8 cellular contexts compared by ENCODE assay signal in the genomic region with DNA sequence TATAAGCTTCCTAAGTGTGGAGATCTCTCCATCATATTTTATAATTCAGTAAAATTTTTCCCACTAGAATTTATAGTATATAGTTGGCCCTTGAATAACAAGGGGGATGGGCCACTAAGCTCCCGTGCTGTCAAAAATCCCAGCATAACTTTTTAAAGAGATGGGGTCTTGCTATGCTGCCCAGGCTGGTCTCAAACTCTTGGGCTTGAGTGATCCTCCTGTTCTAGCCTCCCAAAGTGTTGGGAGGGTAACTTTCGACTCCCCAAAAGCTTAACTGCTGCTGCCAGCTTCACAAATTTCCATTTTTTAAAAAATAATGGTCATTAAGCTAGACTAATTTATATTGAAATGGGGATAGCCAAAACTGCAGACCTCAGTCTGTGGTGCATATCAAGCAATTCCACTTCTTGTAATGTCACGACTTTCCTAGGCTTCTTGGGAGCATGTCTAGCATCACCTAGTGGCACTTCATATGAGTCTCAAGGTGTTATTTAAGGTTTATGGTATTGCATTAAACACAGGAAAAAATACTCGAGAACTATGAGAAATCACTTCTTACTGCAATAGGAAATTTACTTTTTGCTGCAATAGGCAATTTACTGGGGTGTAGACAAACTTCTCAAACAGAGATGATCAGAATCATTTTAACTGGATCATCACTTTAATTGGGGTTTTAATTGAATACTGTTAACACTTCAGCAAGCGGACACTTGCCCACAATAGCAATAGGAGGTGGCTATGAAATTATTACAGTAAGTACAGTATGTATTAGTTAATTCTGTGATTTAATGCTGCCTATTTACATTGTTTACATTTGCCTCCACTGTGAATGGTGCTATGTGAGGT. TPM values are rescaled to one million over a fixed set of nuclear protein-coding genes. Genes with fewer than 3 reads are reported as not detected.
A peak's percentile ranks its signal among the peaks of the same experiment; 100 is the strongest.
DNase-seq lines count a peak whose midpoint lies in the region; ATAC-seq, FAIRE-seq and TF ChIP-seq lines count a peak whose summit lies in the region.

No MANE protein-coding gene starts in this region.

- 82% methylated on average over 5 of the region's 5 CpGs for WGBS in K562 (ENCODE audit: insufficient coverage, low coverage, missing lambda C conversion rate)
- WGBS in aorta, 2 donors: 70 to 72% methylated on average over 5 of the region's 5 CpGs

- ATAC-seq in K562 (peak; percentile 72), aorta (ENCODE audit: low FRiP score) (no peak)

- H3K79me2 ChIP-seq in K562 (ENCODE audit: control insufficient read depth, insufficient read depth, low read length) (no peaks in the 10 kb centered on the region), neural cell (replicated peaks; ENCODE audit: insufficient read depth, low read length) (no peaks in the 10 kb centered on the region)

- TF ChIP-seq POLR2A in K562 (conservative IDR thresholded peaks at IDR 0.05): no peak

- TF ChIP-seq CTCF in K562 (IDR thresholded peaks at IDR 0.05 in 2 of 3, conservative IDR thresholded peaks at IDR 0.05 in 1 of 3; ENCODE audit: insufficient read depth in 2 of 3, low read depth in 1 of 3, low read length in 3 of 3) (peak; percentile 38 to 70 (median 58); a peak in 5 of 6 replicates), neural cell (IDR thresholded peaks at IDR 0.05; ENCODE audit: poor library complexity, severe bottlenecking) (peak; percentile 82)

- intact Hi-C loops in K562 (cut with micrococcal nuclease): loop anchor here (1.0 kb wide), 1 partner anchor 195 kb away; no protein-coding TSS in a partner anchor
- intact Hi-C loops in aorta (cut with DNase I): loop anchor here (2.0 to 5.0 kb wide), 3 partner anchors 32 to 196 kb away; no protein-coding TSS in a partner anchor

- no peaks in the 10 kb centered on the region for H3K9me2 ChIP-seq in neural cell (ENCODE audit: insufficient read depth, low read length)

- TF ChIP-seq EP300 in K562 (IDR thresholded peaks at IDR 0.05; ENCODE audit: low read length) (no peak), neural cell (conservative IDR thresholded peaks at IDR 0.05; ENCODE audit: poor library complexity, severe bottlenecking) (no peak)

- no peaks in the 10 kb centered on the region for H3K9me1 ChIP-seq in K562 (ENCODE audit: control insufficient read depth, insufficient read depth, low read length)

- no peaks in the 10 kb centered on the region for H4K20me1 ChIP-seq in K562 (replicated peaks; ENCODE audit: control insufficient read depth, insufficient read depth, low read length)
- H4K20me1 ChIP-seq in neural cell (ENCODE audit: insufficient read depth): no peaks in the 10 kb centered on the region

- FAIRE-seq in K562 (lab: Jason Lieb, UNC): peak; percentile 46

- H3K9me3 ChIP-seq in K562 (replicated peaks; ENCODE audit: control insufficient read depth, insufficient read depth, low read depth, low read length) (no peaks in the 10 kb centered on the region), neural cell (ENCODE audit: low read length) (no peaks in the 10 kb centered on the region), aorta (ENCODE audit: control insufficient read depth, low read length) (no peaks in the 10 kb centered on the region)

- H3K9ac ChIP-seq in K562 (ENCODE audit: insufficient read depth in 1 of 2, low read depth in 2 of 2, low read length in 2 of 2) (no peak overlapping the region), neural cell (ENCODE audit: low read length) (no peak overlapping the region)

- CTCF ChIA-PET in K562 (lab: Yijun Ruan, JAX; ENCODE audit: low intra/inter-chr PET ratio): interaction anchor here (0.5 to 2.3 kb wide), 3 partner anchors 13 to 195 kb away, joined by 3 to 20 read pairs (median 4); no protein-coding TSS in a partner anchor

- no peak overlapping the region for H3K4me3 ChIP-seq in K562
- H3K4me3 ChIP-seq in neural cell (ENCODE audit: low read length): no peak overlapping the region
- no peak overlapping the region for H3K4me3 ChIP-seq in aorta (ENCODE audit: low read length in 2 of 2)

- H3K4me1 ChIP-seq in K562 (replicated peaks in 1 of 2; ENCODE audit: control insufficient read depth in 2 of 2, insufficient read depth in 2 of 2, low read length in 2 of 2): peaks cover 0 to under 1% of the 10 kb centered on the region in 2 experiments; a peak in 1 of 5 replicates
- no peaks in the 10 kb centered on the region for H3K4me1 ChIP-seq in aorta (ENCODE audit: control insufficient read depth in 1 of 2, insufficient read depth in 2 of 2, low read length in 2 of 2)

- BruUV-seq in K562 (replicated peaks; lab: Mats Ljungman, UMichigan): no TSS peak

- H3K4me2 ChIP-seq in K562 (ENCODE audit: insufficient read depth, low read length): no peak overlapping the region
- no peak overlapping the region for H3K4me2 ChIP-seq in neural cell (ENCODE audit: low read length)

- H3K36me3 ChIP-seq in K562 (ENCODE audit: control insufficient read depth, insufficient read depth, low read length): peaks cover 77% of the 10 kb centered on the region
- H3K36me3 ChIP-seq in neural cell (ENCODE audit: insufficient read depth, low read length): no peaks in the 10 kb centered on the region
- peaks cover 0 to 4% of the 10 kb centered on the region in 2 donors for H3K36me3 ChIP-seq in aorta (ENCODE audit: control insufficient read depth in 1 of 2, insufficient read depth in 2 of 2, low read length in 1 of 2)

- no peaks in the 10 kb centered on the region for H3K27me3 ChIP-seq in K562 (ENCODE audit: control insufficient read depth in 2 of 2, insufficient read depth in 2 of 2, low read length in 2 of 2)
- no peaks in the 10 kb centered on the region for H3K27me3 ChIP-seq in neural cell (ENCODE audit: insufficient read depth, low read depth, low read length)
- no peaks in the 10 kb centered on the region for H3K27me3 ChIP-seq in aorta (ENCODE audit: control insufficient read depth in 1 of 2, insufficient read depth in 2 of 2, low read length in 1 of 2)

- H3F3A ChIP-seq in neural cell (ENCODE audit: insufficient read depth, low read length, poor library complexity, severe bottlenecking): no peaks in the 10 kb centered on the region

- in situ Hi-C loops in K562 (cut with MboI): no loop called here

- peak; percentile 44 for DNase-seq in GDM1 (lab: John Stamatoyannopoulos, UW)
- peak; percentile 42 for DNase-seq in M059J (ENCODE audit: low read depth)
- DNase-seq in K562 (ENCODE audit: extremely low read depth in 1 of 4, low spot score in 3 of 4): peak in 1 of 4 experiments; percentile 20
- DNase-seq in aorta: no peak
- no peak for DNase-seq in cerebellar nuclear complex (lab: John Stamatoyannopoulos, UW)
- no peak for DNase-seq in globus pallidus (ENCODE audit: low spot score)
- no peak for DNase-seq in epidermal melanocyte (ENCODE audit: insufficient read length, low spot score)

- H2AFZ ChIP-seq in K562 (ENCODE audit: low read depth, low read length) (no peak overlapping the region), neural cell (ENCODE audit: low read depth, low read length) (no peak overlapping the region)

- POLR2A ChIA-PET in K562 (lab: Yijun Ruan, JAX): interaction anchor here (0.7 to 1.7 kb wide), 4 partner anchors 9 to 717 kb away, joined by 3 to 5 read pairs (median 4); no protein-coding TSS in a partner anchor

- no peak overlapping the region for H3K27ac ChIP-seq in K562 (ENCODE audit: extremely low read depth, low read depth, low read length)
- no peak overlapping the region for H3K27ac ChIP-seq in neural cell (ENCODE audit: low read length)
- H3K27ac ChIP-seq in aorta (ENCODE audit: low read depth in 1 of 2, low read length in 2 of 2): no peak overlapping the region

- TF ChIP-seq RAD21 in K562 (CRISPR knock-in tag; conservative IDR thresholded peaks at IDR 0.05 in 1 of 2, IDR thresholded peaks at IDR 0.05 in 1 of 2) (peak; percentile 59 to 72), neural cell (conservative IDR thresholded peaks at IDR 0.05) (peak; percentile 83)

RNA-seq across cellular contexts. Expression of gene ACTA1, which starts 19.3 kb away (rescaled TPM):
- total RNA-seq in M059J (2014; rRNA removed; shearing (Covaris generic)): not detected in 2 replicates
- total RNA-seq in K562 (2011; cell fraction: chromatin; rRNA removed; ENCODE audit: low replicate concordance): not detected in 2 replicates
- total RNA-seq in K562 (2011; cell fraction: nucleolus; rRNA removed): not detected in 2 replicates
- total RNA-seq in K562 (2011; cell fraction: nucleoplasm; rRNA removed): not detected in 2 replicates
- total RNA-seq in K562 (2014; rRNA removed) (0.36 TPM in 1 of 2 replicates, not detected in the other), K562 (2014; rRNA removed; fragmentation: Illumina TruSeq; extraction: Trizol) (not detected in 2 replicates), K562 (2015; rRNA removed; fragmentation: Illumina TruSeq; extraction: Trizol) (0.15 TPM in 1 of 2 replicates, not detected in the other), K562 (2021) (not detected in 2 replicates), aorta (10 to 100 TPM in 1 of 2 donors, 1 to 10 TPM in 1; 1.8 to 46.8 TPM)
- polyA plus RNA-seq in K562 (2011; rRNA removed) (0.07 TPM in 1 of 2 replicates, not detected in the other), K562 (2014; fragmentation: Illumina TruSeq; extraction: Trizol) (0.07 TPM in 1 of 2 replicates, not detected in the other), K562 (2014; fragmentation: Nextera tagmentation; extraction: Ambion mirVana) (not detected), K562 (2014; rRNA removed) (not detected in 2 replicates), neural cell (1.0 TPM in 1 of 2 replicates, not detected in the other), aorta (10 to 100 TPM in 1 of 2 donors, 1 to 10 TPM in 1; 3.7 to 19.0 TPM)
- polyA plus RNA-seq in K562 (2011; cell fraction: cytosol; rRNA removed): 0.16 TPM in 1 of 2 replicates, not detected in the other
- 0.11 and 0.18 TPM in 2 replicates for polyA plus RNA-seq in K562 (2011; cell fraction: nucleus; rRNA removed)
- 0.08 and 0.14 TPM in 2 replicates for polyA plus RNA-seq in K562 (2012)
- not detected in 2 replicates for polyA minus RNA-seq in K562 (2011; rRNA and poly(A)+ RNA removed)
- polyA minus RNA-seq in K562 (2011; cell fraction: cytosol; rRNA and poly(A)+ RNA removed): not detected in 2 replicates
- not detected in 2 replicates for polyA minus RNA-seq in K562 (2011; cell fraction: nucleus; rRNA and poly(A)+ RNA removed)
- polyA minus RNA-seq in neural cell: 0.49 TPM in 1 of 2 replicates, not detected in the other

RNA-seq across cellular contexts. Expression of gene NUP133, which starts 55.0 kb away (rescaled TPM):
- total RNA-seq in M059J (2014; rRNA removed; shearing (Covaris generic)): 61.4 and 63.3 TPM in 2 replicates
- total RNA-seq in K562 (2011; cell fraction: chromatin; rRNA removed; ENCODE audit: low replicate concordance): 71.9 and 72.4 TPM in 2 replicates
- 25.3 and 27.9 TPM in 2 replicates for total RNA-seq in K562 (2011; cell fraction: nucleolus; rRNA removed)
- 33.4 and 41.5 TPM in 2 replicates for total RNA-seq in K562 (2011; cell fraction: nucleoplasm; rRNA removed)
- total RNA-seq in K562 (2014; rRNA removed): 50.6 and 60.9 TPM in 2 replicates
- 64.0 and 71.7 TPM in 2 replicates for total RNA-seq in K562 (2014; rRNA removed; fragmentation: Illumina TruSeq; extraction: Trizol)
- total RNA-seq in K562 (2015; rRNA removed; fragmentation: Illumina TruSeq; extraction: Trizol): 58.2 and 61.3 TPM in 2 replicates
- 82.5 and 85.1 TPM in 2 replicates for total RNA-seq in K562 (2021)
- 51.5 and 62.2 TPM in 2 replicates for polyA plus RNA-seq in K562 (2011; rRNA removed)
- polyA plus RNA-seq in K562 (2011; cell fraction: cytosol; rRNA removed): 27.8 and 33.4 TPM in 2 replicates
- 51.1 and 62.9 TPM in 2 replicates for polyA plus RNA-seq in K562 (2011; cell fraction: nucleus; rRNA removed)
- 28.9 and 30.0 TPM in 2 replicates for polyA plus RNA-seq in K562 (2012)
- 37.6 and 44.1 TPM in 2 replicates for polyA plus RNA-seq in K562 (2014; fragmentation: Illumina TruSeq; extraction: Trizol)
- polyA plus RNA-seq in K562 (2014; fragmentation: Nextera tagmentation; extraction: Ambion mirVana): 10 to 100 TPM; 21.7 to 35.0 TPM
- polyA plus RNA-seq in K562 (2014; rRNA removed): 53.0 and 61.8 TPM in 2 replicates
- polyA minus RNA-seq in K562 (2011; rRNA and poly(A)+ RNA removed): 88.6 and 94.0 TPM in 2 replicates
- polyA minus RNA-seq in K562 (2011; cell fraction: cytosol; rRNA and poly(A)+ RNA removed): 33.8 and 45.2 TPM in 2 replicates
- polyA minus RNA-seq in K562 (2011; cell fraction: nucleus; rRNA and poly(A)+ RNA removed): 35.5 and 62.6 TPM in 2 replicates
- polyA plus RNA-seq in neural cell: 60.2 and 73.4 TPM in 2 replicates
- 85.7 and 87.5 TPM in 2 replicates for polyA minus RNA-seq in neural cell
- total RNA-seq in aorta: 10 to 100 TPM; 30.3 to 37.3 TPM
- 10 to 100 TPM in 1 of 2 donors, 1 to 10 TPM in 1; 5.1 to 17.6 TPM for polyA plus RNA-seq in aorta

Comparison
In these comparisons a context has a peak if more than half of its experiments do, and no peak if none do; other contexts are left out.
1. DNase-seq: peak in GDM1 (single experiment) and M059J (single experiment); none in aorta (0 of 2), cerebellar nuclear complex (0 of 2), globus pallidus (single experiment) and epidermal melanocyte (single experiment).